In the genomic region with DNA sequence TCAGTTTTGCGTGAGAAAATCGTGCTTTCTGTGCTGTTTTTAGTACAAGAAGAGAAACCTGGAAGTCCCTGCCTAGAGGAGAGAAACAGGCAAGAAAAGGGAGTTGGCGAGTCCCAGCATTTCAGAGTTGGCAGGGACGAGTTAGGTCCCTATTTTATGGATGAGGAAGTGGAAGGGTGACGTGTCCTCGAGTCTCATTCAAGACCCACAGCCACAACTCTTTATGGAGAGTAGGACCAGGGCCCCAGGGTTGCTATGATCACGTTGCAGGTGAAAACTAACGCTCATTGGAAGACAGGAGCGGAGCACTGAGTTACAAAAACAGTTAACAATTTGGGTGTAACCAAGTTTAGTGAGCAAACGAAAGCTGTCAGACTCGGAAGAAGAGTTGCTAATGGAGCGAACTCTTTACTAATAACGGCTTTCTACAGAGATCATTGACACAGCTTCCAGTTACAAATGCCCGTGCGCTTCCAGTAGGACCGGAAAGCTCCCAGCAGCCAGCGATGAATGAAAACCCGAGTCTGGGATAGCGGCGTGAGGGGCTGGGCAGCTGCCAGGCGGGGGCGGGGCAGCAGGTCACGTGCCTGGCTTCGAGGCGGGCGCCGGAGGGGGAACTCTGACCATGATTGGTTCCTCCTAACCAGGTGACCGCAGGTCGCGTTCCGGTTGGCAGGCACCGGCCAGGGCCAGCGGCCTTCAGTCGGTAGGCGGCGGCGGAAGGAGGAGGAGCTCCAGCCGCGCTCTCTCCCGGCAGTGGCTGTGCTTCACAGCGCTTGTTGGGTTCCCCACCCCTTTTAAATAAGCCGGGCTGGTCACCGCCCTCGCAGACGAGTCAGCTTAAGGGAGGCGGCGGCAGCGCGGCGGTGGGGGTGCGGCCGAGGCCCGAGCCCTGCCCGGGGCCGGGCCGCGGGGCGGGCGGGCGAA, we compare ENCODE assay signal across 8 cellular contexts. TPM values are rescaled to one million over a fixed set of nuclear protein-coding genes. Genes with fewer than 3 reads are reported as not detected.
DNase-seq lines count a peak whose midpoint lies in the region; ATAC-seq, FAIRE-seq and TF ChIP-seq lines count a peak whose summit lies in the region.

TSS of gene CCNYL1 (plus strand) at position 827 of the 927 bp plus-strand sequence. CDS start 257 bp downstream, outside the sequence.

- H3K4me2 ChIP-seq in OCI-LY7 (ENCODE audit: low read length), result peak within 1 kb of the TSS; percentile 95

- peak within 1 kb of the TSS; percentile 96 for H2AFZ ChIP-seq in OCI-LY7 (ENCODE audit: low read length)

- intact Hi-C loops in OCI-LY7 (cut with micrococcal nuclease; ENCODE audit: unreplicated experiment) (loop anchor here (1.0 to 5.0 kb wide), 4 partner anchors 61 to 556 kb away; partner anchors contain the start of genes CREB1, METTL21A and PIKFYVE), mucosa of descending colon (cut with DNase I, micrococcal nuclease) (no loop called here)

- POLR2A ChIA-PET in OCI-LY7 (lab: Charles Lee), result interaction anchor here (0.6 to 2.3 kb wide), 27 partner anchors 10 to 1443 kb away, joined by 3 to 34 read pairs (median 4); partner anchors contain the start of gene METTL21A

- peak within 1 kb of the TSS; percentile 97 for H3K4me3 ChIP-seq in OCI-LY7 (ENCODE audit: low read depth, low read length, poor library complexity, severe bottlenecking)
- H3K4me3 ChIP-seq in mucosa of descending colon, result peak within 1 kb of the TSS; percentile 60

- TSS peak; percentile 99 for BruUV-seq in OCI-LY7 (replicated peaks; lab: Mats Ljungman, UMichigan)

- H3K9me2 ChIP-seq in OCI-LY7 (ENCODE audit: insufficient read depth, low read length), result no peaks in the 10 kb centered on the region

- FAIRE-seq in D721Med (lab: Jason Lieb, UNC), result no peak

- CTCF ChIA-PET in OCI-LY7 (lab: Charles Lee; ENCODE audit: unreplicated experiment), result interaction anchor here (0.6 to 1.4 kb wide), 5 partner anchors 15 to 1615 kb away, joined by 3 to 9 read pairs (median 3); partner anchors contain the start of gene METTL21A

- DNase-seq in D721Med (ENCODE audit: insufficient read length, low spot score) (peak; percentile 89), HuH-7.5 (ENCODE audit: low spot score) (peak; percentile 97), OCI-LY7 (ENCODE audit: low spot score) (peak; percentile 98), activated T-cell treated with anti-CD3 and anti-CD28 coated beads for 48 hours (ENCODE audit: low read depth) (peak; percentile 97), epithelial cell of prostate (ENCODE audit: low read depth, low spot score) (peak; percentile 98), mucosa of descending colon (peak; percentile 98 to 100 (median 99))
- DNase-seq in stimulated activated CD8-positive, alpha-beta memory T cell treated with anti-CD3 and anti-CD28 coated beads, Interleukin-4, amount 100 ng/mL, for 24 hours (ENCODE audit: low read depth), result peak; percentile 97

- peaks cover 18% of the 10 kb centered on the region for H3K79me2 ChIP-seq in OCI-LY7 (ENCODE audit: insufficient read depth, low read depth, low read length)

- H3K36me3 ChIP-seq in OCI-LY7 (ENCODE audit: insufficient read depth, low read length) (peaks cover 4% of the 10 kb centered on the region; the same call in 1 of the 2 replicates), mucosa of descending colon (ENCODE audit: low read depth) (no peaks in the 10 kb centered on the region)

- no peaks in the 10 kb centered on the region for H4K20me1 ChIP-seq in OCI-LY7 (ENCODE audit: insufficient read depth, low read length)

- H3K9me3 ChIP-seq in OCI-LY7 (ENCODE audit: low read length) (no peaks in the 10 kb centered on the region), mucosa of descending colon (no peaks in the 10 kb centered on the region)

- no peak for TF ChIP-seq CTCF in D721Med (IDR thresholded peaks at IDR 0.05; ENCODE audit: insufficient read depth, missing control alignments)
- no peak for TF ChIP-seq CTCF in OCI-LY7 (conservative IDR thresholded peaks at IDR 0.05; ENCODE audit: low read length)
- TF ChIP-seq CTCF in mucosa of descending colon (IDR thresholded peaks at IDR 0.05), result no peak

- H3K4me1 ChIP-seq in OCI-LY7 (ENCODE audit: insufficient read depth, low read length, poor library complexity, severe bottlenecking) (peaks cover 22% of the 10 kb centered on the region), mucosa of descending colon (ENCODE audit: low read depth) (peaks cover 13% of the 10 kb centered on the region)

- ATAC-seq in GM21526 (IDR thresholded peaks at IDR 0.05; ENCODE audit: low FRiP score, unreplicated experiment) (peak; percentile 97), mucosa of descending colon (peak; percentile 95)

- H3K27ac ChIP-seq in OCI-LY7 (ENCODE audit: low read depth, low read length, poor library complexity, severe bottlenecking) (peak within 1 kb of the TSS; percentile 57), epithelial cell of prostate (peak within 1 kb of the TSS; percentile 96)

RNA-seq across cellular contexts. Expression of gene CCNYL1, which starts in this region (rescaled TPM):
- total RNA-seq in OCI-LY7 (2014; rRNA removed; shearing (Covaris generic)), result 4.2 and 8.0 TPM in 2 replicates
- total RNA-seq in OCI-LY7 (2022), result 22.5 and 24.2 TPM in 2 replicates
- 10 to 100 TPM; 27.8 to 53.9 (median 32.0) TPM for total RNA-seq in mucosa of descending colon

Comparison
In these comparisons a context has a peak if more than half of its experiments do, and no peak if none do; other contexts are left out.
1. Peak in every context shown above with its lines: DNase-seq, ATAC-seq, H3K4me3 ChIP-seq and H3K27ac ChIP-seq.